In the genomic region with DNA sequence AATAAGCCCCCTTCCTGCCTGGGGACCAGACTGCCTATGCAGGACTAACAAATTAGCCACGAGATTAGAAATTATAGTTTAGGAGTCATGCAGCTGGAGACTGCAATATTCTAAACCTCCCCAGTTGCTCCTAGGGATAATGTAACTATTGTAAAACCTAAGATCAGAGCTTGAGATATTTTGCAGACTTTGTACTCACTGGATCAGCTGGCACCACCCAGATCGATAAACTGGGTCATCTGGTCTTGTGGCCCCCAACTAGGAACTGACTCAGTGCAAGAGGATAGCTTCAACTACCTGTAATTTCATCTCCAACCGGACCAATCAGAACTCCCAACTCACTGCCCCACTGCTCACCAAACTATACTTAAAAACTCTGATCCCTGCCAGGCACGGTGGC, we compare ENCODE assay signal across 7 cellular contexts.
"Had no signal": no experiment of that assay in that cellular context is flagged by ENCODE, and none has a peak within 500 bp of the region (broad histone marks: within the 10 kb centered on the region; RNA-seq: fewer than 3 reads in every experiment).

No MANE protein-coding gene starts in this region.

- H3K4me1 Mint-ChIP-seq: IgD-negative memory B cell had no signal

- H3K27me3 Mint-ChIP-seq: IgD-negative memory B cell had no signal

- H3K27ac Mint-ChIP-seq: HFFc6 had no signal

- DNase-seq: GM23248, GOT3, H7, HFFc6, KBM-7 had no signal

- ATAC-seq: HCT116 had no signal

- H3K4me3 Mint-ChIP-seq: HFFc6, IgD-negative memory B cell had no signal
